10 cellular contexts compared by ENCODE assay signal in genomic region chr9:136120119-136120393, GRCh38. TPM values are rescaled to one million over a fixed set of nuclear protein-coding genes. Genes with fewer than 3 reads are reported as not detected.
DNase-seq lines count a peak whose midpoint lies in the region; ATAC-seq and TF ChIP-seq lines count a peak whose summit lies in the region.
"Had no signal": no experiment of that assay in that cellular context is flagged by ENCODE, and none has a peak within 500 bp of the region (broad histone marks: within the 10 kb centered on the region; RNA-seq: fewer than 3 reads in every experiment).

No MANE protein-coding gene starts in this region.

- H3K9me3 ChIP-seq in CD4-positive, alpha-beta T cell (ENCODE audit: control insufficient read depth, low read length): no peaks in the 10 kb centered on the region

- no peak for DNase-seq in CD4-positive, alpha-beta T cell
- no peak for DNase-seq in LNCaP clone FGC (ENCODE audit: low read depth)
- no peak for DNase-seq in dorsolateral prefrontal cortex
- DNase-seq in neural crest cell (ENCODE audit: low read depth, low spot score): no peak
- no peak for DNase-seq in SHP77 treated with DMSO at 0.1 percent for 48 hours (lab: John Stamatoyannopoulos, UW)
- no peak for DNase-seq in SW480 (ENCODE audit: low spot score)
- no peak for DNase-seq in effector CD8-positive, alpha-beta T cell (lab: John Stamatoyannopoulos, UW)
- DNase-seq in cerebellar cortex (ENCODE audit: low spot score): no peak
- DNase-seq: activated effector memory CD4-positive, alpha-beta T cell treated with Interleukin-2 at 50 U/mL for 16 hours; NCI-H2081 treated with DMSO at 0.1 percent for 48 hours had no signal

- POLR2A ChIA-PET in CD4-positive, alpha-beta T cell (lab: Charles Lee): interaction anchor here (0.9 kb wide), 1 partner anchor 22 kb away, joined by 3 read pairs; no protein-coding TSS in a partner anchor

- no peak for TF ChIP-seq CTCF in CD4-positive, alpha-beta T cell (IDR thresholded peaks at IDR 0.05)
- no peak for TF ChIP-seq CTCF in LNCaP clone FGC (IDR thresholded peaks at IDR 0.05; ENCODE audit: control insufficient read depth, extremely low read depth, insufficient read depth)
- TF ChIP-seq CTCF in dorsolateral prefrontal cortex (IDR thresholded peaks at IDR 0.05 in 54 of 56, conservative IDR thresholded peaks at IDR 0.05 in 2 of 56; ENCODE audit: low read depth in 1 of 56, partially characterized antibody in 56 of 56): no peak
- no peak for TF ChIP-seq CTCF in neural crest cell (conservative IDR thresholded peaks at IDR 0.05)

- H3K36me3 Mint-ChIP-seq in CD4-positive, alpha-beta T cell (ENCODE audit: low read depth): no peaks in the 10 kb centered on the region
- H3K36me3 Mint-ChIP-seq in neural crest cell (ENCODE audit: low read depth): no peaks in the 10 kb centered on the region

- no peaks in the 10 kb centered on the region for H3K27me3 ChIP-seq in CD4-positive, alpha-beta T cell (ENCODE audit: control insufficient read depth, insufficient read depth, low read length)
- no peaks in the 10 kb centered on the region for H3K27me3 ChIP-seq in dorsolateral prefrontal cortex

- H3K4me3 Mint-ChIP-seq in CD4-positive, alpha-beta T cell: peak overlapping the region; percentile 79
- H3K4me3 Mint-ChIP-seq in neural crest cell: peak overlapping the region; percentile 79

- no peaks in the 10 kb centered on the region for H3K27me3 Mint-ChIP-seq in CD4-positive, alpha-beta T cell
- H3K27me3 Mint-ChIP-seq in neural crest cell (ENCODE audit: low read depth): peaks cover 6% of the 10 kb centered on the region

- H3K27ac ChIP-seq in CD4-positive, alpha-beta T cell (ENCODE audit: low read depth, low read length): no peak overlapping the region
- peak overlapping the region in 20 of 59 donors; percentile 88 to 98 (median 95) for H3K27ac ChIP-seq in dorsolateral prefrontal cortex

- CTCF ChIA-PET in CD4-positive, alpha-beta T cell (lab: Charles Lee): no interaction called here

- H3K4me1 Mint-ChIP-seq in CD4-positive, alpha-beta T cell (ENCODE audit: low read depth): peaks cover 7% of the 10 kb centered on the region
- H3K4me1 Mint-ChIP-seq in neural crest cell: no peaks in the 10 kb centered on the region

- H3K9me3 Mint-ChIP-seq in CD4-positive, alpha-beta T cell: no peaks in the 10 kb centered on the region
- H3K9me3 Mint-ChIP-seq in neural crest cell: peaks cover 3% of the 10 kb centered on the region

- intact Hi-C loops in CD4-positive, alpha-beta T cell (cut with DNase I, micrococcal nuclease): loop anchor here in 1 of 2 experiments (5.0 to 10.0 kb wide), 2 partner anchors 518 to 835 kb away; partner anchors contain the start of gene LCN12
- intact Hi-C loops in dorsolateral prefrontal cortex (cut with DNase I): loop anchor here (5.0 to 10.0 kb wide), 4 partner anchors 323 to 518 kb away; partner anchors contain the start of gene KCNT1 (in 1 of the 2)

- no peak for ATAC-seq in CD4-positive, alpha-beta T cell (ENCODE audit: poor library complexity)

- peak overlapping the region; percentile 64 for H3K4me3 ChIP-seq in LNCaP clone FGC (ENCODE audit: low read depth, low read length)
- peak overlapping the region in 37 of 59 donors; percentile 74 to 93 (median 88) for H3K4me3 ChIP-seq in dorsolateral prefrontal cortex

- peak overlapping the region; percentile 64 for H3K27ac Mint-ChIP-seq in CD4-positive, alpha-beta T cell
- no peak overlapping the region for H3K27ac Mint-ChIP-seq in neural crest cell (ENCODE audit: unreplicated experiment)

RNA-seq across cellular contexts. Expression of gene TMEM250, which starts 1.4 kb away (rescaled TPM):
- total RNA-seq in CD4-positive, alpha-beta T cell: 1 to 10 TPM; 6.5 to 7.9 TPM
- total RNA-seq in dorsolateral prefrontal cortex (10 to 100 TPM; 19.3 to 53.2 (median 34.1) TPM), neural crest cell (37.4 and 39.0 TPM in 2 replicates)

RNA-seq across cellular contexts. Expression of gene NACC2, which starts 25.0 kb away (rescaled TPM):
- 1 to 10 TPM; 2.1 to 2.7 TPM for total RNA-seq in CD4-positive, alpha-beta T cell
- 100 to 1,000 TPM in 46 of 120 experiments, 10 to 100 TPM in 74; 55.9 to 246 (median 94.8) TPM for total RNA-seq in dorsolateral prefrontal cortex
- total RNA-seq in neural crest cell: 8.1 and 8.6 TPM in 2 replicates
